In genomic region chr1:55876276-55877060, GRCh38 we compare ENCODE assay signal across 1 cellular context.
TF ChIP-seq lines count a peak whose summit lies in the region.

No MANE protein-coding gene starts in this region.

TF ChIP-seq in IMR-90, 13 proteins besides CTCF, POLR2A, EP300 and RAD21 (continued from another document):
- TF ChIP-seq FOS (IDR thresholded peaks at IDR 0.05; ENCODE audit: low read depth, low read length): no peak
- no peak for TF ChIP-seq MAFK (IDR thresholded peaks at IDR 0.05; ENCODE audit: low read depth, low read length)
- no peak for TF ChIP-seq MXI1 (IDR thresholded peaks at IDR 0.05; ENCODE audit: borderline replicate concordance, low read depth, low read length)
- TF ChIP-seq RFX5 (IDR thresholded peaks at IDR 0.05; ENCODE audit: low read depth, low read length): no peak
- no peak for TF ChIP-seq MAZ (IDR thresholded peaks at IDR 0.05; ENCODE audit: borderline replicate concordance, low read depth, low read length)
